In the genomic region with DNA sequence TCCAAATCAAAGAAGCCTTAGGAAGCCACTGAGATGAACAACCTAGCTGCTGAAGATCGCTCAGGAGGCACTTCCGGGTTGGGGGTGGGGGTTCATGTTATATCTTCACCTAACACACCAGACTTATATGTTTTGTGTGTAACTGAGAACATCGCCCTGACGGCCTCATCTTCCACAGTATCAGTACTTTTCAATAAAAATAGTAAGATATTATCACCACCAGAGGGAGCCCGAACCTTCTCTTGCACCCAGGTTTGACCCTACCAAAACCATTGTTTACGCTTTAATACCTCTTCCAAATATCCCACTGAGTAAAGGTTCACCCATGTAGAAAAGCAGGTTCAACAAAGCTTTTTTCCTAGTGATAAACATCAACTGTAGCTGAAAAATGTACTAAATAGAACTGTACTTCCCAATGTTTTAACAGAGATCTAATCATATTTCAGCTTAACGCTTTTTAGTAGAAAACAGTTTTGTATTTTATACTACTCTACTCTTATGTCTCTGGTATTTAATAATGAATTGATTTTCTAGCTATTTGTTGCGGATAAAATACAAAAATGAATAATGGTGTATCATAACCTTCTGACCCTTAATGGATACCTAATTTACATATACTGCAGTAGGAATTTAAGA, we compare ENCODE assay signal across 8 cellular contexts.
DNase-seq lines count a peak whose midpoint lies in the region; ATAC-seq and TF ChIP-seq lines count a peak whose summit lies in the region.

No MANE protein-coding gene starts in this region.

- ATAC-seq in GM19035 (IDR thresholded peaks at IDR 0.05; ENCODE audit: unreplicated experiment) (peak; percentile 91), HG03175 (IDR thresholded peaks at IDR 0.05; ENCODE audit: unreplicated experiment) (peak; percentile 87), gastroesophageal sphincter (peak; percentile 51)

- no peak overlapping the region for H2AFZ ChIP-seq in trophoblast cell (ENCODE audit: insufficient read depth, low read length, poor library complexity)

- no peak for TF ChIP-seq POLR2A in gastroesophageal sphincter (IDR thresholded peaks at IDR 0.05)

- no peak overlapping the region for H3K4me2 ChIP-seq in trophoblast cell (ENCODE audit: low read length)

- H4K12ac ChIP-seq in trophoblast cell (ENCODE audit: low read depth, low read length) = no peak overlapping the region

- no peaks in the 10 kb centered on the region for H3K9me3 Mint-ChIP-seq in Caco-2 (ENCODE audit: unreplicated experiment)

- no peak overlapping the region for H3K27ac Mint-ChIP-seq in Caco-2 (ENCODE audit: unreplicated experiment)

- BruUV-seq in Caco-2 (replicated peaks; lab: Mats Ljungman, UMichigan) = no TSS peak

- TF ChIP-seq CTCF in Caco-2 (IDR thresholded peaks at IDR 0.05; ENCODE audit: insufficient read depth in 1 of 2, low read depth in 1 of 2, low read length in 1 of 2, severe bottlenecking in 1 of 2, unreplicated experiment in 1 of 2) (peak; percentile 50 to 66), gastroesophageal sphincter (IDR thresholded peaks at IDR 0.05) (peak; percentile 41 to 70 (median 52))

- H4K91ac ChIP-seq in trophoblast cell (ENCODE audit: low read depth, low read length) = no peak overlapping the region

- no peak for TF ChIP-seq EP300 in gastroesophageal sphincter (IDR thresholded peaks at IDR 0.05)

- no peaks in the 10 kb centered on the region for H3K4me1 Mint-ChIP-seq in Caco-2 (ENCODE audit: low read depth, unreplicated experiment)

- H3K9me3 ChIP-seq in Caco-2 = no peaks in the 10 kb centered on the region
- no peaks in the 10 kb centered on the region for H3K9me3 ChIP-seq in gastroesophageal sphincter
- no peaks in the 10 kb centered on the region for H3K9me3 ChIP-seq in trophoblast cell (ENCODE audit: insufficient read depth, low read depth, low read length)

- no peak overlapping the region for H3K4me3 Mint-ChIP-seq in Caco-2 (ENCODE audit: unreplicated experiment)

- WGBS in gastroesophageal sphincter (ENCODE audit: low coverage in 1 of 2), 2 donors = 24 to 27% methylated on average over 6 to 8 of the region's 8 CpGs
- WGBS in trophoblast cell (ENCODE audit: extremely low coverage, insufficient coverage, insufficient read length) = no CpG with 5 or more reads among the region's 8 CpGs

- no peak overlapping the region for H2AK5ac ChIP-seq in trophoblast cell (ENCODE audit: low read length)

- H3K27me3 ChIP-seq in Caco-2 (replicated peaks; ENCODE audit: control insufficient read depth, insufficient read depth, low read length) (no peaks in the 10 kb centered on the region), gastroesophageal sphincter (no peaks in the 10 kb centered on the region), trophoblast cell (ENCODE audit: insufficient read depth, low read length) (no peaks in the 10 kb centered on the region)

- H3K79me2 ChIP-seq in trophoblast cell (ENCODE audit: control insufficient read depth, insufficient read depth, low read length, poor library complexity) = no peaks in the 10 kb centered on the region

- DNase-seq in Caco-2 (peak in 1 of 2 experiments; percentile 56), NCI-H2227 treated with DMSO at 0.1 percent for 48 hours (lab: John Stamatoyannopoulos, UW) (peak; percentile 8), trophoblast cell (peak; percentile 71 to 97)
- peak; percentile 13 to 27 for DNase-seq in activated CD4-positive, alpha-beta T cell treated with anti-CD3 and anti-CD28 coated beads, Interleukin-2, amount 50 U/mL, for 48 hours
- no peak for DNase-seq in activated CD8-positive, alpha-beta memory T cell treated with anti-CD3 and anti-CD28 coated beads, Interleukin-2, amount 50 U/mL, for 4 hours

- H3K36me3 ChIP-seq in Caco-2 (ENCODE audit: control insufficient read depth, insufficient read depth, low read length) (no peaks in the 10 kb centered on the region), gastroesophageal sphincter (peaks cover 0 to 15% of the 10 kb centered on the region in 2 donors), trophoblast cell (ENCODE audit: control insufficient read depth in 1 of 2, insufficient read depth in 2 of 2, low read length in 2 of 2) (no peaks in the 10 kb centered on the region)

- H3K4me1 ChIP-seq in Caco-2 (peaks cover 3% of the 10 kb centered on the region; the same call in 1 of the 2 replicates), gastroesophageal sphincter (peaks cover 0 to 6% (median 0%) of the 10 kb centered on the region in 3 donors), trophoblast cell (ENCODE audit: control insufficient read depth in 1 of 2, insufficient read depth in 2 of 2, low read length in 2 of 2) (no peaks in the 10 kb centered on the region)

- no peaks in the 10 kb centered on the region for H3K79me1 ChIP-seq in trophoblast cell (ENCODE audit: low read length)

- no peak overlapping the region for H3K18ac ChIP-seq in trophoblast cell (ENCODE audit: low read length)

- no peaks in the 10 kb centered on the region for H3K27me3 Mint-ChIP-seq in Caco-2 (ENCODE audit: insufficient read depth, unreplicated experiment)

- no peak overlapping the region for H2BK5ac ChIP-seq in trophoblast cell (ENCODE audit: low read depth, low read length, poor library complexity)

- H4K8ac ChIP-seq in trophoblast cell (ENCODE audit: low read depth, low read length) = no peak overlapping the region

- POLR2A ChIA-PET in Caco-2 (lab: Charles Lee) = no interaction called here

- CTCF ChIA-PET in Caco-2 (lab: Charles Lee) = interaction anchor here (0.7 to 1.1 kb wide), 2 partner anchors 65 to 245 kb away, joined by 3 to 4 read pairs; no protein-coding TSS in a partner anchor

- intact Hi-C loops in Caco-2 (cut with micrococcal nuclease; ENCODE audit: unreplicated experiment) = loop anchor here (1.0 to 2.0 kb wide), 4 partner anchors 65 to 354 kb away; no protein-coding TSS in a partner anchor

- H2BK12ac ChIP-seq in trophoblast cell (ENCODE audit: low read length) = no peak overlapping the region

- no peak overlapping the region for H3K4ac ChIP-seq in trophoblast cell (ENCODE audit: low read depth, low read length)

- no peak overlapping the region for H3K9ac ChIP-seq in trophoblast cell (ENCODE audit: low read length)

- H3K27ac ChIP-seq in gastroesophageal sphincter (no peak overlapping the region), trophoblast cell (ENCODE audit: low read depth, low read length) (no peak overlapping the region)

- H2BK120ac ChIP-seq in trophoblast cell (ENCODE audit: insufficient read depth, low read length, poor library complexity) = no peak overlapping the region

- no peaks in the 10 kb centered on the region for H3K36me3 Mint-ChIP-seq in Caco-2 (ENCODE audit: insufficient read depth, unreplicated experiment)

- H3K14ac ChIP-seq in trophoblast cell (ENCODE audit: low read length) = no peak overlapping the region

- H3K23ac ChIP-seq in trophoblast cell (ENCODE audit: low read length) = no peak overlapping the region

- H3K4me3 ChIP-seq in Caco-2 (ENCODE audit: low read depth, low read length) (no peak overlapping the region), gastroesophageal sphincter (no peak overlapping the region), trophoblast cell (ENCODE audit: low read depth, low read length) (no peak overlapping the region)
